ENCODE assay signal across 10 cellular contexts in the genomic region with DNA sequence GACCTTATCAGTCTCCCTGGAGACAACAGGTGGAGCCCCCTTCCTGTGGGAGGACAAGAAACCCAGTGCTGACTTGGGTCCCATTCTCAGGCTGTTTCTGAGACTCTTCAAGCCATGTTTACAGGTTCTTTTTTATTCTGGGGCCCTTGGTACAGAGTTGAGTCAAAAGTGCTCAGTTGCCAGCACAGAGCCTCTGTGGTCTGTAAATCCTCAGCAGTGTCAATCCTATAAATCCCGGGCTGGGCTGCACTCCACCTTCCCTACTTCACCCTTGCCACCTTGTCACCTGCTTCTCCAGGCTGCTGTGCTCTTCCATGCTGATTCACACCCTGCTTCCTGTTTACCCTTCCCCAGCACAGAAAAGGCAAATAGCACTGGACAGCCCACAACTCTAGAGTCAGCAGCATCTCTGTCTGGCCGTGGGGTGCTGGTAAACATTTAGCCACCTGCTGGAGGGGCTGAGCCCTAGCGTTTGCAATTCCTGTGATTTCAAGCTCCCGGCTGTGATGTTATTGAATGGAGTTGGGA.
DNase-seq lines count a peak whose midpoint lies in the region; ATAC-seq, FAIRE-seq and TF ChIP-seq lines count a peak whose summit lies in the region.
"Had no signal": no experiment of that assay in that cellular context is flagged by ENCODE, and none has a peak within 500 bp of the region (broad histone marks: within the 10 kb centered on the region; RNA-seq: fewer than 3 reads in every experiment).

No MANE protein-coding gene starts in this region.

- FAIRE-seq in H54 (lab: Jason Lieb, UNC) = peak; percentile 27

- peak; percentile 48 for TF ChIP-seq CTCF in DOHH2 (IDR thresholded peaks at IDR 0.05; ENCODE audit: low read depth, low read length, poor library complexity, severe bottlenecking)
- TF ChIP-seq CTCF in fibroblast of villous mesenchyme (IDR thresholded peaks at IDR 0.05; ENCODE audit: insufficient read depth, low read depth, low read length) = peak; percentile 16

- no peaks in the 10 kb centered on the region for H3K36me3 ChIP-seq in DOHH2 (ENCODE audit: control insufficient read depth, low read length)

- no peaks in the 10 kb centered on the region for H4K20me1 ChIP-seq in DOHH2 (ENCODE audit: control insufficient read depth, insufficient read depth, low read depth, low read length)

- H3K27ac ChIP-seq in DOHH2 (ENCODE audit: low read depth, low read length) = no peak overlapping the region

- DNase-seq in H54 (ENCODE audit: insufficient read length, low spot score) (peak; percentile 40), NCI-H2107 treated with DMSO at 0.1 percent for 48 hours (lab: John Stamatoyannopoulos, UW; ENCODE audit: unreplicated experiment) (peak; percentile 76), fibroblast of villous mesenchyme (ENCODE audit: low read depth) (no peak)
- DNase-seq in stimulated activated CD4-positive, alpha-beta T cell treated with anti-CD3 and anti-CD28 coated beads, Interleukin-2, amount 100 ng/mL, for 24 hours = no peak

- ATAC-seq in GM18517 (IDR thresholded peaks at IDR 0.05; ENCODE audit: unreplicated experiment) (no peak), HG03439 (IDR thresholded peaks at IDR 0.05; ENCODE audit: unreplicated experiment) (no peak)
- no peak for ATAC-seq in stimulated activated memory B cell treated with anti-CD40 and anti-IgM and Interleukin-4, amounts not matched to agents 10 μg/mL and 1 μg/mL and 100 μg/mL, for 72 hours

- H3F3A ChIP-seq in DOHH2 (ENCODE audit: control insufficient read depth, insufficient read depth) = no peaks in the 10 kb centered on the region

- H3K27me3 Mint-ChIP-seq in stimulated activated memory B cell treated with anti-CD40 and anti-IgM and Interleukin-4, amounts not matched to agents 10 μg/mL and 1 μg/mL and 100 μg/mL, for 72 hours = no peaks in the 10 kb centered on the region
- H3K27me3 Mint-ChIP-seq: stimulated activated naive CD8-positive, alpha-beta T cell treated with anti-CD3 and anti-CD28 coated beads, Interleukin-15, Interleukin-2, amounts not matched to agents 100 ng/mL and 50 ng/mL, for 24 hours had no signal

- H3K4me3 ChIP-seq in DOHH2 (ENCODE audit: low read length) (peak overlapping the region; percentile 31), fibroblast of villous mesenchyme (ENCODE audit: low read depth, low read length) (no peak overlapping the region)

- peaks cover 22% of the 10 kb centered on the region for H3K4me1 ChIP-seq in DOHH2 (ENCODE audit: control insufficient read depth, low read length)

- no peaks in the 10 kb centered on the region for H3K27me3 ChIP-seq in DOHH2 (ENCODE audit: control insufficient read depth, low read length)

- no peak for TF ChIP-seq POLR2A in H54 (IDR thresholded peaks at IDR 0.05; ENCODE audit: low read depth, low read length)

- no peaks in the 10 kb centered on the region for H3K79me2 ChIP-seq in DOHH2 (ENCODE audit: control insufficient read depth, low read length)

- no peak overlapping the region for H3K27ac Mint-ChIP-seq in stimulated activated memory B cell treated with anti-CD40 and anti-IgM and Interleukin-4, amounts not matched to agents 10 μg/mL and 1 μg/mL and 100 μg/mL, for 72 hours
- H3K27ac Mint-ChIP-seq: IgD-negative memory B cell; stimulated activated naive CD8-positive, alpha-beta T cell treated with anti-CD3 and anti-CD28 coated beads, Interleukin-15, Interleukin-2, amounts not matched to agents 100 ng/mL and 50 ng/mL, for 24 hours had no signal

- peaks cover 12% of the 10 kb centered on the region for H3K4me1 Mint-ChIP-seq in stimulated activated memory B cell treated with anti-CD40 and anti-IgM and Interleukin-4, amounts not matched to agents 10 μg/mL and 1 μg/mL and 100 μg/mL, for 72 hours

- H3K36me3 Mint-ChIP-seq in stimulated activated memory B cell treated with anti-CD40 and anti-IgM and Interleukin-4, amounts not matched to agents 10 μg/mL and 1 μg/mL and 100 μg/mL, for 72 hours = no peaks in the 10 kb centered on the region

- H3K4me2 ChIP-seq in DOHH2 (ENCODE audit: low read length) = peak overlapping the region; percentile 28

- no peak overlapping the region for H3K4me3 Mint-ChIP-seq in stimulated activated memory B cell treated with anti-CD40 and anti-IgM and Interleukin-4, amounts not matched to agents 10 μg/mL and 1 μg/mL and 100 μg/mL, for 72 hours
- H3K4me3 Mint-ChIP-seq: IgD-negative memory B cell; stimulated activated naive CD8-positive, alpha-beta T cell treated with anti-CD3 and anti-CD28 coated beads, Interleukin-15, Interleukin-2, amounts not matched to agents 100 ng/mL and 50 ng/mL, for 24 hours had no signal

- H3K9me3 ChIP-seq in DOHH2 (ENCODE audit: control insufficient read depth, insufficient read depth, low read length) = no peaks in the 10 kb centered on the region; the same call in 1 of the 2 replicates

- H3K9me2 ChIP-seq in DOHH2 (replicated peaks; ENCODE audit: control insufficient read depth, low read length) = no peaks in the 10 kb centered on the region

- H3K9me3 Mint-ChIP-seq in stimulated activated memory B cell treated with anti-CD40 and anti-IgM and Interleukin-4, amounts not matched to agents 10 μg/mL and 1 μg/mL and 100 μg/mL, for 72 hours = no peaks in the 10 kb centered on the region
- H3K9me3 Mint-ChIP-seq: IgD-negative memory B cell; stimulated activated naive CD8-positive, alpha-beta T cell treated with anti-CD3 and anti-CD28 coated beads, Interleukin-15, Interleukin-2, amounts not matched to agents 100 ng/mL and 50 ng/mL, for 24 hours had no signal

Comparison
In these comparisons a context has a peak if more than half of its experiments do, and no peak if none do; other contexts are left out.
1. DNase-seq: peak in H54 (single experiment) and NCI-H2107 treated with DMSO at 0.1 percent for 48 hours (single experiment); none in fibroblast of villous mesenchyme (single experiment) and stimulated activated CD4-positive, alpha-beta T cell treated with anti-CD3 and anti-CD28 coated beads, Interleukin-2, amount 100 ng/mL, for 24 hours (0 of 2).